In the genomic region with DNA sequence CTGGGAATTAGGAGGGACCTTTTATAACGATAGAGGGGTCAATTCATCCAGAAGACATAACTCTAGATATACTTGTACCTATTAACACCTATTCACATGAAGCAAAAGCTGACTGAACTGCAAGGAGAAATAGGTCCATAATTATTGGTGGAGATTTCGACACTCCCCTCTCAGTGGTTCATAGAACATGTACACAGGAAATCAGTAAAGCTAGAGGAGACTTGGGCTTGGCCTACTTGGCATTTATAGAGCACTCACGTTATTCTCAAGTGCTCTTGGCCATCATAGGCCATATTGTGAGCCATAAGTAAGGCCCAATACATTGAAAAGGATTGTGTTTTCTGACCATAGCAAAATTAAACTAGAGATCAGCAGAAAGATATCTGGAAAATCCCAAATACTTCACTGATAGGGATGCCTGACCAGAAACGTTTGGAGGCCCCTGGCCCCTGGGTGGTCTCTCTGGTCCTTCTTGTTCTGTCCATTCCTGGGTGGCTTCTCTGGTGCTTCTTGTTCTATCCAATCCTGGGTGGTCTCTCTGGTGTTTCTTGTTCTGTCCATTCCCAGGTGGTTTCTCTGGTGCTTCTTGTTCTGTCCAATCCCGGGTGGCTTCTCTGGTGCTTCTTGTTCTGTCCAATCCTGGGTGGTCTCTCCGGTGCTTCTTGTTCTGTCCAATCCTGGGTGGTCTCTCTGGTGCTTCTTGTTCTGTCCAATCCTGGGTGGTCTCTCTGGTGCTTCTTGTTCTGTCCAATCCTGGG, we compare ENCODE assay signal across 21 cellular contexts. TPM values are rescaled to one million over a fixed set of nuclear protein-coding genes. Genes with fewer than 3 reads are reported as not detected.
"Had no signal": no experiment of that assay in that cellular context is flagged by ENCODE, and none has a peak within 500 bp of the region (broad histone marks: within the 10 kb centered on the region; RNA-seq: fewer than 3 reads in every experiment).

No MANE protein-coding gene starts in this region.

- H3K4me2 ChIP-seq: neural progenitor cell had no signal

- H3K4me1 ChIP-seq: foreskin keratinocyte, heart left ventricle, neural progenitor cell, parathyroid adenoma, prostate gland, stomach had no signal

- H3K4me1 Mint-ChIP-seq: endodermal cell, neural progenitor cell had no signal

- H3K9me3 Mint-ChIP-seq: natural killer cell treated with Interleukin-12 subunit alpha and Interleukin-12 subunit beta and Interleukin-15 and Interleukin-18, amount 100 ng/mL, for 72 hours had no signal

- DNase-seq: effector CD4-positive, alpha-beta T cell; endodermal cell; erythroblast; foreskin keratinocyte; hippocampal formation; kidney glomerular epithelial cell; midbrain; occipital lobe; spleen; stimulated activated CD4-positive, alpha-beta T cell treated with anti-CD3 and anti-CD28 coated beads, Interleukin-2, amount 100 ng/mL, for 24 hours; stimulated activated CD4-positive, alpha-beta T cell treated with anti-CD3 and anti-CD28 coated beads, Interleukin-4, amount 100 ng/mL, for 4 hours; stimulated activated naive CD4-positive, alpha-beta T cell; stomach; substantia nigra had no signal

- H3K27me3 ChIP-seq: heart left ventricle, spleen, stomach had no signal

- H2AFZ ChIP-seq: neural progenitor cell, parathyroid adenoma had no signal

- H3K27ac ChIP-seq: coronary artery, foreskin keratinocyte, heart left ventricle, neural progenitor cell, parathyroid adenoma, prostate gland, spleen, stomach had no signal

- ATAC-seq: foreskin keratinocyte; heart left ventricle; natural killer cell treated with Interleukin-12 subunit alpha and Interleukin-12 subunit beta and Interleukin-15 and Interleukin-18, amount 100 ng/mL, for 72 hours; sciatic nerve had no signal

- H3K4me3 Mint-ChIP-seq: endodermal cell; natural killer cell treated with Interleukin-12 subunit alpha and Interleukin-12 subunit beta and Interleukin-15 and Interleukin-18, amount 100 ng/mL, for 72 hours; neural progenitor cell had no signal

- H3K4me3 ChIP-seq: coronary artery, heart left ventricle, neural progenitor cell, prostate gland, spleen, stomach had no signal

- H3K36me3 Mint-ChIP-seq: natural killer cell treated with Interleukin-12 subunit alpha and Interleukin-12 subunit beta and Interleukin-15 and Interleukin-18, amount 100 ng/mL, for 72 hours; neural progenitor cell had no signal

- H3K9ac ChIP-seq: neural progenitor cell, parathyroid adenoma had no signal

- H3K36me3 ChIP-seq: neural progenitor cell, prostate gland had no signal

- H3K27ac Mint-ChIP-seq: endodermal cell; natural killer cell treated with Interleukin-12 subunit alpha and Interleukin-12 subunit beta and Interleukin-15 and Interleukin-18, amount 100 ng/mL, for 72 hours; neural progenitor cell had no signal

- H3K9me3 ChIP-seq: prostate gland had no signal

RNA-seq across cellular contexts. Expression of a gene that starts 49.0 kb away (rescaled TPM):
- total RNA-seq: foreskin keratinocyte had no signal
- polyA plus RNA-seq: foreskin keratinocyte had no signal
